8 cellular contexts compared by ENCODE assay signal in the genomic region with DNA sequence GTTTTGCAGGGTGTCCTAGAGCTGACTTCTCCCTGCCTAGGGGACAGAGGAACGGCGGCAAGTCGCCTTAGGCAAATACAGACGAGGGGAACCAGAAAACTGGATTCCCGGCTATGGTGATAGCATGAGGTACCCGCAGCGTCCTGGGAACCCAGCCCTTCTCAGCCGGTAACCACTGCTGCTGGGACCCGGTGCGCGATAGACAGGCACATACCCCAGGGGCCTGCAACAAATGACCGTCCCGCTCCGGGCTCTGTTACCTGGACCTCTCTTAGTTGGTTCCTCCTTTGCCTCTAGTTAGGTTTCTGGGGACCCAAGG. TPM values are rescaled to one million over a fixed set of nuclear protein-coding genes. Genes with fewer than 3 reads are reported as not detected.
A peak's percentile ranks its signal among the peaks of the same experiment; 100 is the strongest.
DNase-seq lines count a peak whose midpoint lies in the region; ATAC-seq, FAIRE-seq and TF ChIP-seq lines count a peak whose summit lies in the region.

No MANE protein-coding gene starts in this region.

- H3K9me3 ChIP-seq in hepatocyte (ENCODE audit: low read depth): no peaks in the 10 kb centered on the region

- peak overlapping the region; percentile 76 for H3K4me3 ChIP-seq in hepatocyte

- no peak overlapping the region for H3K27ac Mint-ChIP-seq in activated CD4-positive, alpha-beta memory T cell treated with anti-CD3 and anti-CD28 coated beads, Interleukin-2, amount 10 ng/mL, durations not matched to agents 7 days and 5 days
- no peak overlapping the region for H3K27ac Mint-ChIP-seq in stimulated activated naive CD8-positive, alpha-beta T cell treated with anti-CD3 and anti-CD28 coated beads, Interleukin-15, Interleukin-2, amounts not matched to agents 100 ng/mL and 50 ng/mL, for 24 hours

- H3K27me3 Mint-ChIP-seq in activated CD4-positive, alpha-beta memory T cell treated with anti-CD3 and anti-CD28 coated beads, Interleukin-2, amount 10 ng/mL, durations not matched to agents 7 days and 5 days: peaks cover 69% of the 10 kb centered on the region
- peaks cover 65% of the 10 kb centered on the region for H3K27me3 Mint-ChIP-seq in stimulated activated naive CD8-positive, alpha-beta T cell treated with anti-CD3 and anti-CD28 coated beads, Interleukin-15, Interleukin-2, amounts not matched to agents 100 ng/mL and 50 ng/mL, for 24 hours

- CTCF ChIA-PET in activated CD4-positive, alpha-beta memory T cell treated with anti-CD3 and anti-CD28 coated beads, Interleukin-2, amount 10 ng/mL, durations not matched to agents 7 days and 5 days (lab: Charles Lee): interaction anchor here (1.2 to 1.4 kb wide), 2 partner anchors 46 to 70 kb away, joined by 3 to 5 read pairs; no protein-coding TSS in a partner anchor

- peak overlapping the region; percentile 98 for H3K4me2 ChIP-seq in hepatocyte

- H3K4me1 ChIP-seq in hepatocyte (ENCODE audit: insufficient read depth): peaks cover 5% of the 10 kb centered on the region

- H3K36me3 ChIP-seq in hepatocyte (replicated peaks; ENCODE audit: insufficient read depth, low read depth): no peaks in the 10 kb centered on the region

- peaks cover 15% of the 10 kb centered on the region for H3K4me1 Mint-ChIP-seq in activated CD4-positive, alpha-beta memory T cell treated with anti-CD3 and anti-CD28 coated beads, Interleukin-2, amount 10 ng/mL, durations not matched to agents 7 days and 5 days
- peaks cover 15% of the 10 kb centered on the region for H3K4me1 Mint-ChIP-seq in stimulated activated naive CD8-positive, alpha-beta T cell treated with anti-CD3 and anti-CD28 coated beads, Interleukin-15, Interleukin-2, amounts not matched to agents 100 ng/mL and 50 ng/mL, for 24 hours (ENCODE audit: low read depth)

- POLR2A ChIA-PET in activated CD4-positive, alpha-beta memory T cell treated with anti-CD3 and anti-CD28 coated beads, Interleukin-2, amount 10 ng/mL, durations not matched to agents 7 days and 5 days (lab: Charles Lee): no interaction called here

- ATAC-seq in GM18867 (IDR thresholded peaks at IDR 0.05; ENCODE audit: unreplicated experiment) (peak; percentile 1), HG02763 (IDR thresholded peaks at IDR 0.05; ENCODE audit: unreplicated experiment) (peak; percentile 7), GM18520 (IDR thresholded peaks at IDR 0.05; ENCODE audit: unreplicated experiment) (no peak)

- peak overlapping the region; percentile 94 for H2AFZ ChIP-seq in hepatocyte

- WGBS in hepatocyte (ENCODE audit: low lambda C conversion rate, missing lambda C conversion rate): under 1% methylated on average over 14 of the region's 14 CpGs

- peak overlapping the region; percentile 57 for H3K4me3 Mint-ChIP-seq in activated CD4-positive, alpha-beta memory T cell treated with anti-CD3 and anti-CD28 coated beads, Interleukin-2, amount 10 ng/mL, durations not matched to agents 7 days and 5 days
- H3K4me3 Mint-ChIP-seq in stimulated activated naive CD8-positive, alpha-beta T cell treated with anti-CD3 and anti-CD28 coated beads, Interleukin-15, Interleukin-2, amounts not matched to agents 100 ng/mL and 50 ng/mL, for 24 hours: peak overlapping the region; percentile 80

- H3K27me3 ChIP-seq in hepatocyte: peaks cover 41% of the 10 kb centered on the region

- TF ChIP-seq CTCF in hepatocyte (IDR thresholded peaks at IDR 0.05; ENCODE audit: poor library complexity): no peak

- H3K27ac ChIP-seq in hepatocyte: peak overlapping the region; percentile 64

- TF ChIP-seq POLR2A in GM12892 (IDR thresholded peaks at IDR 0.05; ENCODE audit: low read depth, low read length): no peak

- no peak for FAIRE-seq in GM12892 (lab: Jason Lieb, UNC)

- peaks cover 9% of the 10 kb centered on the region for H4K20me1 ChIP-seq in hepatocyte (ENCODE audit: insufficient read depth, poor library complexity, severe bottlenecking)

- H3K9me3 Mint-ChIP-seq in activated CD4-positive, alpha-beta memory T cell treated with anti-CD3 and anti-CD28 coated beads, Interleukin-2, amount 10 ng/mL, durations not matched to agents 7 days and 5 days: no peaks in the 10 kb centered on the region
- H3K9me3 Mint-ChIP-seq in stimulated activated naive CD8-positive, alpha-beta T cell treated with anti-CD3 and anti-CD28 coated beads, Interleukin-15, Interleukin-2, amounts not matched to agents 100 ng/mL and 50 ng/mL, for 24 hours: no peaks in the 10 kb centered on the region

- H3K79me2 ChIP-seq in hepatocyte: peaks cover 29% of the 10 kb centered on the region

- no peak for DNase-seq in activated CD4-positive, alpha-beta memory T cell treated with anti-CD3 and anti-CD28 coated beads, Interleukin-2, amount 10 ng/mL, durations not matched to agents 7 days and 5 days
- DNase-seq in hepatocyte (ENCODE audit: low spot score) (no peak), GM12892 (ENCODE audit: insufficient read length) (no peak), GF-D8 (lab: John Stamatoyannopoulos, UW) (no peak)

- no peaks in the 10 kb centered on the region for H3K9me2 ChIP-seq in hepatocyte (replicated peaks; ENCODE audit: insufficient read depth)

- H3K36me3 Mint-ChIP-seq in activated CD4-positive, alpha-beta memory T cell treated with anti-CD3 and anti-CD28 coated beads, Interleukin-2, amount 10 ng/mL, durations not matched to agents 7 days and 5 days (ENCODE audit: low read depth): no peaks in the 10 kb centered on the region
- peaks cover 5% of the 10 kb centered on the region for H3K36me3 Mint-ChIP-seq in stimulated activated naive CD8-positive, alpha-beta T cell treated with anti-CD3 and anti-CD28 coated beads, Interleukin-15, Interleukin-2, amounts not matched to agents 100 ng/mL and 50 ng/mL, for 24 hours (ENCODE audit: low read depth)

RNA-seq across cellular contexts. Expression of gene SERPINE2, which starts 0.6 kb away (rescaled TPM):
- 1 to 10 TPM; 7.4 to 7.9 TPM for total RNA-seq in activated CD4-positive, alpha-beta memory T cell treated with anti-CD3 and anti-CD28 coated beads, Interleukin-2, amount 10 ng/mL, durations not matched to agents 7 days and 5 days
- total RNA-seq in hepatocyte: 153 and 186 TPM in 2 replicates
- 394 and 427 TPM in 2 replicates for polyA plus RNA-seq in hepatocyte
- 0.30 TPM for polyA plus RNA-seq in GM12892 (2012; ENCODE audit: missing spikeins)

Comparison
In these comparisons a context has a peak if more than half of its experiments do, and no peak if none do; other contexts are left out.
1. RNA of gene SERPINE2, which starts 0.6 kb away (total RNA-seq): 153 to 186 TPM in hepatocyte; 7.4 to 7.9 TPM in activated CD4-positive, alpha-beta memory T cell treated with anti-CD3 and anti-CD28 coated beads, Interleukin-2, amount 10 ng/mL, durations not matched to agents 7 days and 5 days; every median in the first group is over 10 times any median in the second.